ENCODE assay signal across 25 cellular contexts in the genomic region with DNA sequence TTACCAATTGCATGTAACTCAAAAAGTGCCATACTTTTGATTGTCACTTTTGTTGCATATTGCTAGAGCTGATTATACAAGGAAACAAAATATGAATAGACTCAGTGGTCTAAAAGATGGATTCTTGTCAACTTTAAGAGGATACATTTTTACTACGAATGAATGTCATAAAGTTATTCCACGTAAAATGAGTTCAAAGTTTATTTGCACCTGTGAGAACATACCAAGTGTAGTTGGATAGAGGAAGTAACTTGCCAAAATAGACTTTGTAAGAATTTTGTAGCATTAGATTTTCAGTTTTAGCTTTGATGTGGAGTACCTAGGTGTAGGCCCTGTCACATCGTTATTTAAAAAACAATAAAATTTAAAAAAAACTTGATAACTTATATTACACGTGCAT.
"Had no signal": no experiment of that assay in that cellular context is flagged by ENCODE, and none has a peak within 500 bp of the region (broad histone marks: within the 10 kb centered on the region; RNA-seq: fewer than 3 reads in every experiment).

No MANE protein-coding gene starts in this region.

- H3K4me3 Mint-ChIP-seq: dendritic cell treated with granulocyte-macrophage colony-stimulating factor and Interleukin-4, amounts not matched to agents 40 ng/mL and 50 ng/mL, for 4 days; effector memory CD8-positive, alpha-beta T cell; endodermal cell; immature natural killer cell; mesothelial cell of epicardium; naive thymus-derived CD4-positive, alpha-beta T cell had no signal

- DNase-seq: colonic mucosa; cortex of kidney; effector CD8-positive, alpha-beta T cell; effector memory CD8-positive, alpha-beta T cell; endodermal cell; esophagus squamous epithelium; foreskin fibroblast; foreskin melanocyte; gastrocnemius medialis; glutamatergic neuron; head of caudate nucleus; heart right ventricle; hypothalamus; immature natural killer cell; islet precursor cell; kidney; kidney glomerular epithelial cell; left lung; left ventricle myocardium superior; lower lobe of right lung; mesenchymal stem cell; naive thymus-derived CD4-positive, alpha-beta T cell had no signal

- H3K36me3 ChIP-seq: colonic mucosa, gastrocnemius medialis, left lung, lower lobe of right lung had no signal

- H3K9me3 ChIP-seq: colonic mucosa, gastrocnemius medialis, left lung, lower lobe of right lung had no signal

- H3K4me1 ChIP-seq: colonic mucosa, esophagus squamous epithelium, gastrocnemius medialis, heart right ventricle, left lung, lower lobe of right lung had no signal

- H3K27me3 Mint-ChIP-seq: dendritic cell treated with granulocyte-macrophage colony-stimulating factor and Interleukin-4, amounts not matched to agents 40 ng/mL and 50 ng/mL, for 4 days; effector memory CD8-positive, alpha-beta T cell; naive thymus-derived CD4-positive, alpha-beta T cell had no signal

- H3K27ac Mint-ChIP-seq: dendritic cell treated with granulocyte-macrophage colony-stimulating factor and Interleukin-4, amounts not matched to agents 40 ng/mL and 50 ng/mL, for 4 days; effector memory CD8-positive, alpha-beta T cell; endodermal cell; immature natural killer cell; mesothelial cell of epicardium had no signal

- H3K4me1 Mint-ChIP-seq: endodermal cell; immature natural killer cell; naive thymus-derived CD4-positive, alpha-beta T cell had no signal

- H3K27me3 ChIP-seq: colonic mucosa, esophagus squamous epithelium, gastrocnemius medialis, heart right ventricle, left lung had no signal

- FAIRE-seq: endometrium had no signal

- H3K27ac ChIP-seq: colonic mucosa, esophagus squamous epithelium, gastrocnemius medialis, heart right ventricle, left lung, lower lobe of right lung had no signal

- H3K9me3 Mint-ChIP-seq: effector memory CD8-positive, alpha-beta T cell; immature natural killer cell had no signal

- ATAC-seq: effector memory CD8-positive, alpha-beta T cell; gastrocnemius medialis; heart right ventricle; left lung; left ventricle myocardium superior; lower lobe of right lung; naive thymus-derived CD4-positive, alpha-beta T cell had no signal

- H3K4me3 ChIP-seq: colonic mucosa, esophagus squamous epithelium, gastrocnemius medialis, heart right ventricle, left lung, lower lobe of right lung had no signal
